In genomic region chr15:31326729-31327673, GRCh38 we compare ENCODE assay signal across 8 cellular contexts. TPM values are rescaled to one million over a fixed set of nuclear protein-coding genes. Genes with fewer than 3 reads are reported as not detected.
DNase-seq lines count a peak whose midpoint lies in the region; ATAC-seq, FAIRE-seq and TF ChIP-seq lines count a peak whose summit lies in the region.

Gene KLF13 (plus strand): TSS chr15:31326835. CDS start chr15:31327213, 378 bp downstream.

- peak within 1 kb of the TSS; percentile 96 for H3K4me2 ChIP-seq in A549

- FAIRE-seq in A549 (lab: Jason Lieb, UNC) = no peak

- DNase-seq in A549 (ENCODE audit: low read depth in 1 of 2, low spot score in 1 of 2) (peak; percentile 54 to 74), T follicular helper cell (ENCODE audit: low read depth) (peak; percentile 71), iPS-NIHi11 (ENCODE audit: low spot score) (peak; percentile 44), smooth muscle cell of the brain vasculature (ENCODE audit: low read depth, low spot score) (peak; percentile 21), HCEC 1CT (no peak)

- WGBS in A549 (ENCODE audit: missing lambda C conversion rate) = no CpG with 5 or more reads among the region's 151 CpGs

- H3K4me3 Mint-ChIP-seq in brain = peak within 1 kb of the TSS; percentile 78 to 88 (median 85)

- H3K9me3 ChIP-seq in A549 = no peaks in the 10 kb centered on the region

- H3K4me1 ChIP-seq in A549 = peaks cover 24% of the 10 kb centered on the region

- no peaks in the 10 kb centered on the region for H3K36me3 Mint-ChIP-seq in brain

- H3K27ac ChIP-seq in A549 = peak within 1 kb of the TSS; percentile 94

- peaks cover 0 to 5% (median 0%) of the 10 kb centered on the region in 5 experiments for H3K9me3 Mint-ChIP-seq in brain

- no peak for TF ChIP-seq EP300 in A549 (IDR thresholded peaks at IDR 0.05)

- H3K4me1 Mint-ChIP-seq in brain = peaks cover 57% of the 10 kb centered on the region

- H3K27ac Mint-ChIP-seq in brain = peak within 1 kb of the TSS in 3 of 5 experiments; percentile 73 to 83 (median 82)

- ATAC-seq in A549 = peak; percentile 72 to 78
- peak; percentile 62 for ATAC-seq in GM18907 (IDR thresholded peaks at IDR 0.05; ENCODE audit: unreplicated experiment)
- ATAC-seq in HG03103 (IDR thresholded peaks at IDR 0.05; ENCODE audit: low read depth, unreplicated experiment) = peak; percentile 45

- H3K27me3 Mint-ChIP-seq in brain = peaks cover 6% of the 10 kb centered on the region

- CTCF ChIA-PET in A549 (lab: Yijun Ruan, JAX) = interaction anchor here (0.8 to 3.7 kb wide), 8 partner anchors 14 to 161 kb away, joined by 3 to 18 read pairs (median 6); no protein-coding TSS in a partner anchor

- H3K4me3 ChIP-seq in A549 = peak within 1 kb of the TSS; percentile 71

- POLR2A ChIA-PET in A549 (lab: Yijun Ruan, JAX) = interaction anchor here (0.6 to 2.0 kb wide), 17 partner anchors 8 to 575 kb away, joined by 3 to 41 read pairs (median 4); no protein-coding TSS in a partner anchor

- TF ChIP-seq POLR2A in A549 (IDR thresholded peaks at IDR 0.05; ENCODE audit: low read length) = peak; percentile 89

- TF ChIP-seq RAD21 in A549 (conservative IDR thresholded peaks at IDR 0.05 in 1 of 2, IDR thresholded peaks at IDR 0.05 in 1 of 2) = no peak; a peak in 1 of 5 replicates

- TF ChIP-seq CTCF in A549 (IDR thresholded peaks at IDR 0.05) = no peak
- no peak for TF ChIP-seq CTCF in brain (conservative IDR thresholded peaks at IDR 0.05)

TF ChIP-seq in A549, 52 proteins besides CTCF, POLR2A, EP300 and RAD21:
- TF ChIP-seq USF2 (IDR thresholded peaks at IDR 0.05) (no peak), ZC3H11A (IDR thresholded peaks at IDR 0.05) (no peak), JUN (IDR thresholded peaks at IDR 0.05) (peak in 1 of 2 experiments; percentile 58; a peak in 1 of 5 replicates), FOSL2 (IDR thresholded peaks at IDR 0.05) (no peak), FOSL2 (CRISPR knock-in tag; IDR thresholded peaks at IDR 0.05) (peak; percentile 11; the same call in 1 of the 2 replicates), HOXB5 (CRISPR knock-in tag; IDR thresholded peaks at IDR 0.05) (no peak), HDAC2 (IDR thresholded peaks at IDR 0.05) (no peak), PHF8 (IDR thresholded peaks at IDR 0.05; ENCODE audit: borderline replicate concordance, low read depth) (peak; percentile 46; the same call in 1 of the 2 replicates), SMC3 (IDR thresholded peaks at IDR 0.05) (no peak), EHF (CRISPR knock-in tag; IDR thresholded peaks at IDR 0.05) (0 out of 2 replicates have a peak, but pooled peaks have one; percentile 29), CBX8 (IDR thresholded peaks at IDR 0.05) (no peak)

RNA-seq across cellular contexts. Expression of gene KLF13, which starts in this region (rescaled TPM):
- polyA plus RNA-seq in A549 (2011; rRNA removed) (53.5 and 67.0 TPM in 2 replicates), A549 (2017; fragmentation: RNase III; extraction: RNeasy Plus Mini Kit Qiagen cat#74134 plus additional on column Dnase treatment) (42.7 to 53.5 TPM (median 52.5 TPM) in 3 replicates), brain (ENCODE audit: insufficient read depth, low read depth, low replicate concordance) (88.5 TPM)
- polyA plus RNA-seq in A549 (2012; cell fraction: cytosol; rRNA removed) = 15.0 and 19.2 TPM in 2 replicates
- 14.2 and 14.3 TPM in 2 replicates for polyA plus RNA-seq in A549 (2012; cell fraction: nucleus; rRNA removed)
- 38.8 and 42.3 TPM in 2 replicates for polyA minus RNA-seq in A549 (2011; rRNA and poly(A)+ RNA removed)
